1 cellular context compared by ENCODE assay signal in genomic region chr12:46360370-46360769, GRCh38.
TF ChIP-seq lines count a peak whose summit lies in the region.

No MANE protein-coding gene starts in this region.

TF ChIP-seq in liver, 16 proteins besides CTCF, POLR2A, EP300 and RAD21 (continued from another document):
- TF ChIP-seq, protein P1, sequence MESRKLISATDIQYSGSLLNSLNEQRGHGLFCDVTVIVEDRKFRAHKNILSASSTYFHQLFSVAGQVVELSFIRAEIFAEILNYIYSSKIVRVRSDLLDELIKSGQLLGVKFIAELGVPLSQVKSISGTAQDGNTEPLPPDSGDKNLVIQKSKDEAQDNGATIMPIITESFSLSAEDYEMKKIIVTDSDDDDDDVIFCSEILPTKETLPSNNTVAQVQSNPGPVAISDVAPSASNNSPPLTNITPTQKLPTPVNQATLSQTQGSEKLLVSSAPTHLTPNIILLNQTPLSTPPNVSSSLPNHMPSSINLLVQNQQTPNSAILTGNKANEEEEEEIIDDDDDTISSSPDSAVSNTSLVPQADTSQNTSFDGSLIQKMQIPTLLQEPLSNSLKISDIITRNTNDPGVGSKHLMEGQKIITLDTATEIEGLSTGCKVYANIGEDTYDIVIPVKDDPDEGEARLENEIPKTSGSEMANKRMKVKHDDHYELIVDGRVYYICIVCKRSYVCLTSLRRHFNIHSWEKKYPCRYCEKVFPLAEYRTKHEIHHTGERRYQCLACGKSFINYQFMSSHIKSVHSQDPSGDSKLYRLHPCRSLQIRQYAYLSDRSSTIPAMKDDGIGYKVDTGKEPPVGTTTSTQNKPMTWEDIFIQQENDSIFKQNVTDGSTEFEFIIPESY (IDR thresholded peaks at IDR 0.05), result no peak
